Comparison of ENCODE assay signal across 1 cellular context in the genomic region with DNA sequence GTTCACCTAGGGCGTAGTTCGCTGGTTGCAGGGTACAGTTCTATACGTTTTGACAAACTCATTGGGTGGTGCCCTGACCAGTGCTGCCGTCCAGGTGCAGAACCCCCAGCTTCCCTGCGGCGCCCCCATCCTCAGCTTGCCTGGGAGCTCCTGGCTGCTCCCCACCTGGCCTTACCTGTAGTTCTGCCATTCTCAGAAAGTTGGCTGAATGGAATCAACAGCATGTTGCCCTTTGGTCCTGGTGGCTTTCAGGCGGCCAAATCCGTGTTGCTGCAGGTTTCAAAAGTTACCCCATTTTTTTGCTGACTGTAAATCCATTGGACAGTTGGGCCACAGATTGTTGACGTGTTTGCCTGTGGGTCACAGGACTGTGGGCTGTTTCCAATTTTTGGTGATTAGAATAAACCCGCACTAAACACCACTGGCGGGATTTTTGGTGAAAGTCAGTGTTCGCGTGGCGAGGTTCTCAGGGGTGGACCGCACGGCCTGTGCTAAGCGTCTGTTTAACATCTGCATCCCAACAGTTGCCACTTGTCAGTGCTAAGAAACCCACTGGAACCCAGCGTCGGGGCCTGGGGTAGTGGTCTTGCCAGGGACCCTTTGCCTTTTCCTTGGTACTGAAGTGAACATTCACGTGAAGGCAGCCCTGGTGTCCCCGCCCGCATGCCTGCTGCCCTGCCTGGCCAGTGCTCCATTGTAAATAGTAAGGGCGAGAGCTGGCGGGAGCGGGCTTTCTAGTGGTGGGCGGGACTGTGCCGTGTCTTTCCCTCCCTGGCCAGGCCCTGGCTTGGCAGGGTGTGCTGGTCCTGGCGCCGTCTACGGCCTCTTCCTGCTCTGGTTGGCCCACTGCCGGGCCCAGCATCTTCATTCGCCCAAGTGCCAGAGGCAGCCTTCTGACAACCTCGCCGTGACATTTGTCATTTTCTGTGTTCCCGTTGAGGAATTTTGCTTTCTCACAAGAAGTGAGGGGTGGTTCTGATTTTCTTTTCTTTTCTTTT.
TF ChIP-seq lines count a peak whose summit lies in the region.

No MANE protein-coding gene starts in this region.

TF ChIP-seq in HepG2, 621 proteins besides CTCF, POLR2A, EP300 and RAD21 (continued from another document and continues in another):
- TF ChIP-seq, protein P1, sequence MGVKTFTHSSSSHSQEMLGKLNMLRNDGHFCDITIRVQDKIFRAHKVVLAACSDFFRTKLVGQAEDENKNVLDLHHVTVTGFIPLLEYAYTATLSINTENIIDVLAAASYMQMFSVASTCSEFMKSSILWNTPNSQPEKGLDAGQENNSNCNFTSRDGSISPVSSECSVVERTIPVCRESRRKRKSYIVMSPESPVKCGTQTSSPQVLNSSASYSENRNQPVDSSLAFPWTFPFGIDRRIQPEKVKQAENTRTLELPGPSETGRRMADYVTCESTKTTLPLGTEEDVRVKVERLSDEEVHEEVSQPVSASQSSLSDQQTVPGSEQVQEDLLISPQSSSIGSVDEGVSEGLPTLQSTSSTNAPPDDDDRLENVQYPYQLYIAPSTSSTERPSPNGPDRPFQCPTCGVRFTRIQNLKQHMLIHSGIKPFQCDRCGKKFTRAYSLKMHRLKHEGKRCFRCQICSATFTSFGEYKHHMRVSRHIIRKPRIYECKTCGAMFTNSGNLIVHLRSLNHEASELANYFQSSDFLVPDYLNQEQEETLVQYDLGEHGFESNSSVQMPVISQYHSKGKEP (CRISPR knock-in tag; IDR thresholded peaks at IDR 0.05), result no peak
- peak; percentile 51 for TF ChIP-seq BCL6 (CRISPR knock-in tag; IDR thresholded peaks at IDR 0.05)
- TF ChIP-seq MEIS2 (CRISPR knock-in tag; IDR thresholded peaks at IDR 0.05), result peak; percentile 72
- TF ChIP-seq ZNF678 (CRISPR knock-in tag; IDR thresholded peaks at IDR 0.05), result no peak
- TF ChIP-seq MXD4 (CRISPR knock-in tag; IDR thresholded peaks at IDR 0.05), result no peak
- TF ChIP-seq FOXJ3 (CRISPR knock-in tag; IDR thresholded peaks at IDR 0.05; ENCODE audit: borderline replicate concordance), result no peak
- 0 out of 2 replicates have a peak, but pooled peaks have one; percentile 69 for TF ChIP-seq KDM3A (CRISPR knock-in tag; IDR thresholded peaks at IDR 0.05; ENCODE audit: low read depth)
- TF ChIP-seq, protein P2, sequence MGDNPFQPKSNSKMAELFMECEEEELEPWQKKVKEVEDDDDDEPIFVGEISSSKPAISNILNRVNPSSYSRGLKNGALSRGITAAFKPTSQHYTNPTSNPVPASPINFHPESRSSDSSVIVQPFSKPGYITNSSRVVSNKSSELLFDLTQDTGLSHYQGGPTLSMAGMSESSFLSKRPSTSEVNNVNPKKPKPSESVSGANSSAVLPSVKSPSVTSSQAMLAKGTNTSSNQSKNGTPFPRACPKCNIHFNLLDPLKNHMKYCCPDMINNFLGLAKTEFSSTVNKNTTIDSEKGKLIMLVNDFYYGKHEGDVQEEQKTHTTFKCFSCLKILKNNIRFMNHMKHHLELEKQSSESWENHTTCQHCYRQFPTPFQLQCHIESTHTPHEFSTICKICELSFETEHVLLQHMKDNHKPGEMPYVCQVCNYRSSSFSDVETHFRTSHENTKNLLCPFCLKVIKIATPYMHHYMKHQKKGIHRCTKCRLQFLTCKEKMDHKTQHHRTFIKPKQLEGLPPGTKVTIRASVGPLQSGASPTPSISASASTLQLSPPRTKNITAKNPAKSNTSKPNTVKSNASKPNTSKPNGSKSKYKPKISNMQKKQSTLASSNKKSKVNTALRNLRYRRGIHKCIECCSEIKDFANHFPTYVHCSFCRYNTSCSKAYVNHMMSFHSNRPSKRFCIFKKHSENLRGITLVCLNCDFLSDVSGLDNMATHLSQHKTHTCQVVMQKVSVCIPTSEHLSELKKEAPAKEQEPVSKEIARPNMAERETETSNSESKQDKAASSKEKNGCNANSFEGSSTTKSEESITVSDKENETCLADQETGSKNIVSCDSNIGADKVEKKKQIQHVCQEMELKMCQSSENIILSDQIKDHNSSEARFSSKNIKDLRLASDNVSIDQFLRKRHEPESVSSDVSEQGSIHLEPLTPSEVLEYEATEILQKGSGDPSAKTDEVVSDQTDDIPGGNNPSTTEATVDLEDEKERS (CRISPR knock-in tag; IDR thresholded peaks at IDR 0.05), result no peak
- TF ChIP-seq RXRB (CRISPR knock-in tag; IDR thresholded peaks at IDR 0.05; ENCODE audit: borderline replicate concordance), result peak; percentile 60; the same call in 1 of the 2 replicates
- TF ChIP-seq, protein P3, sequence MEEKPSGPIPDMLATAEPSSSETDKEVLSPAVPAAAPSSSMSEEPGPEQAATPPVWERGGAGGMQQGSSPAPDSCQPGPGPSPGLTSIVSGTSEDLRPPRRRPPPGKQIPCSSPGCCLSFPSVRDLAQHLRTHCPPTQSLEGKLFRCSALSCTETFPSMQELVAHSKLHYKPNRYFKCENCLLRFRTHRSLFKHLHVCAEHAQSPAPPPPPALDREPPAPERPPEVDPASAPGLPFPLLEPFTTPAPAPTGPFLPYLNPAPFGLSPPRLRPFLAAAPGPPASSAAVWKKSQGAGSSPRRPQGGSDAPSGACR (CRISPR knock-in tag; IDR thresholded peaks at IDR 0.05), result no peak
- no peak for TF ChIP-seq POLR2AphosphoS5 (IDR thresholded peaks at IDR 0.05; ENCODE audit: low read depth, low read length)
- peak; percentile 48 for TF ChIP-seq RXRA (CRISPR knock-in tag; IDR thresholded peaks at IDR 0.05)
- TF ChIP-seq SMARCC2 (IDR thresholded peaks at IDR 0.05), result no peak
- no peak; the same call in 1 of the 2 replicates for TF ChIP-seq KDM5A (IDR thresholded peaks at IDR 0.05; ENCODE audit: borderline replicate concordance, low read length)
- TF ChIP-seq, protein P4, sequence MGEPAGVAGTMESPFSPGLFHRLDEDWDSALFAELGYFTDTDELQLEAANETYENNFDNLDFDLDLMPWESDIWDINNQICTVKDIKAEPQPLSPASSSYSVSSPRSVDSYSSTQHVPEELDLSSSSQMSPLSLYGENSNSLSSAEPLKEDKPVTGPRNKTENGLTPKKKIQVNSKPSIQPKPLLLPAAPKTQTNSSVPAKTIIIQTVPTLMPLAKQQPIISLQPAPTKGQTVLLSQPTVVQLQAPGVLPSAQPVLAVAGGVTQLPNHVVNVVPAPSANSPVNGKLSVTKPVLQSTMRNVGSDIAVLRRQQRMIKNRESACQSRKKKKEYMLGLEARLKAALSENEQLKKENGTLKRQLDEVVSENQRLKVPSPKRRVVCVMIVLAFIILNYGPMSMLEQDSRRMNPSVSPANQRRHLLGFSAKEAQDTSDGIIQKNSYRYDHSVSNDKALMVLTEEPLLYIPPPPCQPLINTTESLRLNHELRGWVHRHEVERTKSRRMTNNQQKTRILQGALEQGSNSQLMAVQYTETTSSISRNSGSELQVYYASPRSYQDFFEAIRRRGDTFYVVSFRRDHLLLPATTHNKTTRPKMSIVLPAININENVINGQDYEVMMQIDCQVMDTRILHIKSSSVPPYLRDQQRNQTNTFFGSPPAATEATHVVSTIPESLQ (CRISPR knock-in tag; conservative IDR thresholded peaks at IDR 0.05), result no peak
- no peak for TF ChIP-seq JUNB (CRISPR knock-in tag; IDR thresholded peaks at IDR 0.05; ENCODE audit: borderline replicate concordance)
- no peak for TF ChIP-seq SRSF4 (IDR thresholded peaks at IDR 0.05; ENCODE audit: low read depth, low read length, poor library complexity, severe bottlenecking)
- peak; percentile 55; the same call in 1 of the 2 replicates for TF ChIP-seq KDM2A (CRISPR knock-in tag; IDR thresholded peaks at IDR 0.05; ENCODE audit: borderline replicate concordance, low read depth)
- TF ChIP-seq FOXK1 (CRISPR knock-in tag; IDR thresholded peaks at IDR 0.05; ENCODE audit: borderline replicate concordance, low read depth), result 0 out of 2 replicates have a peak, but pooled peaks have one; percentile 5
- TF ChIP-seq, protein P5, sequence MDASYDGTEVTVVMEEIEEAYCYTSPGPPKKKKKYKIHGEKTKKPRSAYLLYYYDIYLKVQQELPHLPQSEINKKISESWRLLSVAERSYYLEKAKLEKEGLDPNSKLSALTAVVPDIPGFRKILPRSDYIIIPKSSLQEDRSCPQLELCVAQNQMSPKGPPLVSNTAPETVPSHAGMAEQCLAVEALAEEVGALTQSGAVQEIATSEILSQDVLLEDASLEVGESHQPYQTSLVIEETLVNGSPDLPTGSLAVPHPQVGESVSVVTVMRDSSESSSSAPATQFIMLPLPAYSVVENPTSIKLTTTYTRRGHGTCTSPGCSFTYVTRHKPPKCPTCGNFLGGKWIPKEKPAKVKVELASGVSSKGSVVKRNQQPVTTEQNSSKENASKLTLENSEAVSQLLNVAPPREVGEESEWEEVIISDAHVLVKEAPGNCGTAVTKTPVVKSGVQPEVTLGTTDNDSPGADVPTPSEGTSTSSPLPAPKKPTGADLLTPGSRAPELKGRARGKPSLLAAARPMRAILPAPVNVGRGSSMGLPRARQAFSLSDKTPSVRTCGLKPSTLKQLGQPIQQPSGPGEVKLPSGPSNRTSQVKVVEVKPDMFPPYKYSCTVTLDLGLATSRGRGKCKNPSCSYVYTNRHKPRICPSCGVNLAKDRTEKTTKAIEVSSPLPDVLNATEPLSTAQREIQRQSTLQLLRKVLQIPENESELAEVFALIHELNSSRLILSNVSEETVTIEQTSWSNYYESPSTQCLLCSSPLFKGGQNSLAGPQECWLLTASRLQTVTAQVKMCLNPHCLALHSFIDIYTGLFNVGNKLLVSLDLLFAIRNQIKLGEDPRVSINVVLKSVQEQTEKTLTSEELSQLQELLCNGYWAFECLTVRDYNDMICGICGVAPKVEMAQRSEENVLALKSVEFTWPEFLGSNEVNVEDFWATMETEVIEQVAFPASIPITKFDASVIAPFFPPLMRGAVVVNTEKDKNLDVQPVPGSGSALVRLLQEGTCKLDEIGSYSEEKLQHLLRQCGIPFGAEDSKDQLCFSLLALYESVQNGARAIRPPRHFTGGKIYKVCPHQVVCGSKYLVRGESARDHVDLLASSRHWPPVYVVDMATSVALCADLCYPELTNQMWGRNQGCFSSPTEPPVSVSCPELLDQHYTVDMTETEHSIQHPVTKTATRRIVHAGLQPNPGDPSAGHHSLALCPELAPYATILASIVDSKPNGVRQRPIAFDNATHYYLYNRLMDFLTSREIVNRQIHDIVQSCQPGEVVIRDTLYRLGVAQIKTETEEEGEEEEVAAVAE (CRISPR knock-in tag; IDR thresholded peaks at IDR 0.05; ENCODE audit: borderline replicate concordance), result no peak
- peak; percentile 36; the same call in 1 of the 2 replicates for TF ChIP-seq FOXO1 (CRISPR knock-in tag; IDR thresholded peaks at IDR 0.05)
- TF ChIP-seq, protein P6, sequence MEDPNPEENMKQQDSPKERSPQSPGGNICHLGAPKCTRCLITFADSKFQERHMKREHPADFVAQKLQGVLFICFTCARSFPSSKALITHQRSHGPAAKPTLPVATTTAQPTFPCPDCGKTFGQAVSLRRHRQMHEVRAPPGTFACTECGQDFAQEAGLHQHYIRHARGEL (CRISPR knock-in tag; IDR thresholded peaks at IDR 0.05), result no peak
- peak; percentile 52; the same call in 1 of the 2 replicates for TF ChIP-seq TAF1 (CRISPR knock-in tag; IDR thresholded peaks at IDR 0.05)
- TF ChIP-seq ZNF143 (CRISPR knock-in tag; IDR thresholded peaks at IDR 0.05), result no peak
- TF ChIP-seq NR1H2 (CRISPR knock-in tag; IDR thresholded peaks at IDR 0.05; ENCODE audit: borderline replicate concordance, low read depth), result no peak
- no peak for TF ChIP-seq HNF4G (IDR thresholded peaks at IDR 0.05; ENCODE audit: borderline replicate concordance, low read depth, low read length)
- TF ChIP-seq HNF4G (CRISPR knock-in tag; IDR thresholded peaks at IDR 0.05; ENCODE audit: borderline replicate concordance, low read depth), result 0 out of 2 replicates have a peak, but pooled peaks have one; percentile 48
- TF ChIP-seq, protein P7, sequence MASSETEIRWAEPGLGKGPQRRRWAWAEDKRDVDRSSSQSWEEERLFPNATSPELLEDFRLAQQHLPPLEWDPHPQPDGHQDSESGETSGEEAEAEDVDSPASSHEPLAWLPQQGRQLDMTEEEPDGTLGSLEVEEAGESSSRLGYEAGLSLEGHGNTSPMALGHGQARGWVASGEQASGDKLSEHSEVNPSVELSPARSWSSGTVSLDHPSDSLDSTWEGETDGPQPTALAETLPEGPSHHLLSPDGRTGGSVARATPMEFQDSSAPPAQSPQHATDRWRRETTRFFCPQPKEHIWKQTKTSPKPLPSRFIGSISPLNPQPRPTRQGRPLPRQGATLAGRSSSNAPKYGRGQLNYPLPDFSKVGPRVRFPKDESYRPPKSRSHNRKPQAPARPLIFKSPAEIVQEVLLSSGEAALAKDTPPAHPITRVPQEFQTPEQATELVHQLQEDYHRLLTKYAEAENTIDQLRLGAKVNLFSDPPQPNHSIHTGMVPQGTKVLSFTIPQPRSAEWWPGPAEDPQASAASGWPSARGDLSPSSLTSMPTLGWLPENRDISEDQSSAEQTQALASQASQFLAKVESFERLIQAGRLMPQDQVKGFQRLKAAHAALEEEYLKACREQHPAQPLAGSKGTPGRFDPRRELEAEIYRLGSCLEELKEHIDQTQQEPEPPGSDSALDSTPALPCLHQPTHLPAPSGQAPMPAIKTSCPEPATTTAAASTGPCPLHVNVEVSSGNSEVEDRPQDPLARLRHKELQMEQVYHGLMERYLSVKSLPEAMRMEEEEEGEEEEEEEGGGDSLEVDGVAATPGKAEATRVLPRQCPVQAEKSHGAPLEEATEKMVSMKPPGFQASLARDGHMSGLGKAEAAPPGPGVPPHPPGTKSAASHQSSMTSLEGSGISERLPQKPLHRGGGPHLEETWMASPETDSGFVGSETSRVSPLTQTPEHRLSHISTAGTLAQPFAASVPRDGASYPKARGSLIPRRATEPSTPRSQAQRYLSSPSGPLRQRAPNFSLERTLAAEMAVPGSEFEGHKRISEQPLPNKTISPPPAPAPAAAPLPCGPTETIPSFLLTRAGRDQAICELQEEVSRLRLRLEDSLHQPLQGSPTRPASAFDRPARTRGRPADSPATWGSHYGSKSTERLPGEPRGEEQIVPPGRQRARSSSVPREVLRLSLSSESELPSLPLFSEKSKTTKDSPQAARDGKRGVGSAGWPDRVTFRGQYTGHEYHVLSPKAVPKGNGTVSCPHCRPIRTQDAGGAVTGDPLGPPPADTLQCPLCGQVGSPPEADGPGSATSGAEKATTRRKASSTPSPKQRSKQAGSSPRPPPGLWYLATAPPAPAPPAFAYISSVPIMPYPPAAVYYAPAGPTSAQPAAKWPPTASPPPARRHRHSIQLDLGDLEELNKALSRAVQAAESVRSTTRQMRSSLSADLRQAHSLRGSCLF (CRISPR knock-in tag; IDR thresholded peaks at IDR 0.05; ENCODE audit: borderline replicate concordance), result no peak
- no peak; the same call in 1 of the 2 replicates for TF ChIP-seq NFKB2 (CRISPR knock-in tag; IDR thresholded peaks at IDR 0.05; ENCODE audit: borderline replicate concordance)
- peak; percentile 78 for TF ChIP-seq FOXA3 (CRISPR knock-in tag; IDR thresholded peaks at IDR 0.05)
- peak; percentile 38; the same call in 1 of the 2 replicates for TF ChIP-seq FOSL1 (CRISPR knock-in tag; IDR thresholded peaks at IDR 0.05; ENCODE audit: borderline replicate concordance)
- no peak for TF ChIP-seq CENPX (CRISPR knock-in tag; IDR thresholded peaks at IDR 0.05)
- TF ChIP-seq ZNF7 (CRISPR knock-in tag; IDR thresholded peaks at IDR 0.05), result no peak
- TF ChIP-seq, protein P8, sequence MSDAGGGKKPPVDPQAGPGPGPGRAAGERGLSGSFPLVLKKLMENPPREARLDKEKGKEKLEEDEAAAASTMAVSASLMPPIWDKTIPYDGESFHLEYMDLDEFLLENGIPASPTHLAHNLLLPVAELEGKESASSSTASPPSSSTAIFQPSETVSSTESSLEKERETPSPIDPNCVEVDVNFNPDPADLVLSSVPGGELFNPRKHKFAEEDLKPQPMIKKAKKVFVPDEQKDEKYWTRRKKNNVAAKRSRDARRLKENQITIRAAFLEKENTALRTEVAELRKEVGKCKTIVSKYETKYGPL (CRISPR knock-in tag; IDR thresholded peaks at IDR 0.05), result no peak
- no peak for TF ChIP-seq ZNF775 (CRISPR knock-in tag; IDR thresholded peaks at IDR 0.05; ENCODE audit: borderline replicate concordance)
- no peak; the same call in 1 of the 2 replicates for TF ChIP-seq YEATS2 (CRISPR knock-in tag; IDR thresholded peaks at IDR 0.05; ENCODE audit: borderline replicate concordance)
- TF ChIP-seq JUND (CRISPR knock-in tag; IDR thresholded peaks at IDR 0.05), result peak; percentile 31; the same call in 1 of the 2 replicates
